ENCODE assay signal across 8 cellular contexts in genomic region chr10:126749030-126749655, GRCh38.
DNase-seq lines count a peak whose midpoint lies in the region; ATAC-seq and TF ChIP-seq lines count a peak whose summit lies in the region.

No MANE protein-coding gene starts in this region.

- peak; percentile 87 for DNase-seq in DMS53 (lab: John Stamatoyannopoulos, UW)
- peak; percentile 46 for DNase-seq in HCEC 1CT
- DNase-seq in NCI-H2196 (lab: John Stamatoyannopoulos, UW; ENCODE audit: unreplicated experiment), result peak; percentile 47
- DNase-seq in activated CD4-positive, alpha-beta T cell treated with anti-CD3 and anti-CD28 coated beads, Interleukin-2, amount 50 U/mL, for 24 hours (ENCODE audit: low read depth in 1 of 2, low spot score in 1 of 2), result peak; percentile 4 to 26
- peak; percentile 87 for DNase-seq in epithelial cell of esophagus (ENCODE audit: low read depth)
- peak; percentile 91 for DNase-seq in mesendoderm
- peak; percentile 28 for DNase-seq in stimulated activated CD8-positive, alpha-beta memory T cell treated with anti-CD3 and anti-CD28 coated beads, Interleukin-7, amount 100 ng/mL, for 24 hours (ENCODE audit: low read depth)

- no peak overlapping the region for H3K23ac ChIP-seq in mesendoderm (ENCODE audit: low read length)

- H3K79me2 ChIP-seq in mesendoderm (ENCODE audit: control insufficient read depth, insufficient read depth, low read length), result no peaks in the 10 kb centered on the region

- no peak overlapping the region for H3K9ac ChIP-seq in mesendoderm (ENCODE audit: low read length)

- peak overlapping the region; percentile 76 for H3K4ac ChIP-seq in mesendoderm (ENCODE audit: low read depth, low read length)

- H3K4me3 ChIP-seq in epithelial cell of esophagus (ENCODE audit: low read length) (no peak overlapping the region), mesendoderm (ENCODE audit: low read length) (no peak overlapping the region)

- no peak overlapping the region for H4K8ac ChIP-seq in mesendoderm (ENCODE audit: low read depth, low read length)

- H3K4me1 ChIP-seq in mesendoderm (ENCODE audit: control insufficient read depth, low read depth, low read length), result peaks cover 2% of the 10 kb centered on the region

- H2AK5ac ChIP-seq in mesendoderm (ENCODE audit: low read length), result no peak overlapping the region

- no peak overlapping the region for H3K27ac ChIP-seq in mesendoderm (ENCODE audit: low read depth, low read length)

- WGBS in mesendoderm (ENCODE audit: extremely low coverage, insufficient coverage, low lambda C conversion rate), result no CpG with 5 or more reads among the region's 5 CpGs

- H3K27me3 ChIP-seq in mesendoderm (ENCODE audit: insufficient read depth, low read length, poor library complexity), result no peaks in the 10 kb centered on the region

- H2BK15ac ChIP-seq in mesendoderm (replicated peaks; ENCODE audit: low read depth), result no peak overlapping the region

- no peak for ATAC-seq in HG03439 (IDR thresholded peaks at IDR 0.05; ENCODE audit: unreplicated experiment)

- H3K79me1 ChIP-seq in mesendoderm (ENCODE audit: low read length), result no peaks in the 10 kb centered on the region

- H3K18ac ChIP-seq in mesendoderm (ENCODE audit: low read length), result no peak overlapping the region

- H2BK5ac ChIP-seq in mesendoderm (ENCODE audit: low read length), result peak overlapping the region; percentile 39

- peak; percentile 87 for TF ChIP-seq CTCF in epithelial cell of esophagus (IDR thresholded peaks at IDR 0.05; ENCODE audit: insufficient read depth, low read depth, low read length, missing control alignments)

- H4K5ac ChIP-seq in mesendoderm (ENCODE audit: low read length), result no peak overlapping the region

- H3K4me2 ChIP-seq in mesendoderm (ENCODE audit: low read length), result no peak overlapping the region

- no peak overlapping the region for H2BK120ac ChIP-seq in mesendoderm (ENCODE audit: low read depth, low read length)

- H3K56ac ChIP-seq in mesendoderm (ENCODE audit: low read length), result peak overlapping the region; percentile 50

- no peaks in the 10 kb centered on the region for H3K36me3 ChIP-seq in mesendoderm (ENCODE audit: control insufficient read depth, insufficient read depth, low read length)

Comparison
In these comparisons a context has a peak if more than half of its experiments do, and no peak if none do; other contexts are left out.
1. DNase-seq: peak in every context shown above with its lines; median percentile 91 in mesendoderm; 87 in DMS53; 87 in epithelial cell of esophagus; 47 in NCI-H2196; 46 in HCEC 1CT; 28 in stimulated activated CD8-positive, alpha-beta memory T cell treated with anti-CD3 and anti-CD28 coated beads, Interleukin-7, amount 100 ng/mL, for 24 hours; 15 in activated CD4-positive, alpha-beta T cell treated with anti-CD3 and anti-CD28 coated beads, Interleukin-2, amount 50 U/mL, for 24 hours.